Comparison of ENCODE assay signal across 8 cellular contexts in genomic region chr16:89507219-89507833, GRCh38. TPM values are rescaled to one million over a fixed set of nuclear protein-coding genes. Genes with fewer than 3 reads are reported as not detected.
DNase-seq lines count a peak whose midpoint lies in the region; ATAC-seq and TF ChIP-seq lines count a peak whose summit lies in the region.

No MANE protein-coding gene starts in this region.

- ATAC-seq in GM19023 (IDR thresholded peaks at IDR 0.05; ENCODE audit: unreplicated experiment): peak; percentile 6

- TF ChIP-seq CTCF in Loucy (conservative IDR thresholded peaks at IDR 0.05; ENCODE audit: low read length) (no peak), choroid plexus epithelial cell (conservative IDR thresholded peaks at IDR 0.05; ENCODE audit: low read depth, low read length) (no peak)

- H3K9me2 ChIP-seq in Loucy (replicated peaks; ENCODE audit: low read depth, low read length): no peaks in the 10 kb centered on the region

- H3K4me3 ChIP-seq in Loucy (ENCODE audit: low read length, poor library complexity, severe bottlenecking) (peak overlapping the region; percentile 90), choroid plexus epithelial cell (ENCODE audit: low read depth, low read length) (peak overlapping the region; percentile 86), mononuclear cell (ENCODE audit: low read length) (peak overlapping the region; percentile 82)

- H3K79me2 ChIP-seq in Loucy (ENCODE audit: insufficient read depth, low read length): peaks cover 36% of the 10 kb centered on the region

- DNase-seq in choroid plexus epithelial cell (ENCODE audit: low read depth): no peak
- DNase-seq in DMS114 treated with DMSO at 0.1 percent for 48 hours (lab: John Stamatoyannopoulos, UW; ENCODE audit: unreplicated experiment): no peak
- no peak for DNase-seq in stimulated activated CD4-positive, alpha-beta T cell treated with anti-CD3 and anti-CD28 coated beads, Interleukin-2, amount 100 ng/mL, for 48 hours
- no peak for DNase-seq in NK-92 (lab: John Stamatoyannopoulos, UW; ENCODE audit: unreplicated experiment)
- no peak for DNase-seq in glomerular visceral epithelial cell (ENCODE audit: extremely low spot score)

- peak overlapping the region; percentile 83 for H3K4me2 ChIP-seq in Loucy (ENCODE audit: low read depth, low read length, poor library complexity, severe bottlenecking)

- H3K27me3 ChIP-seq in Loucy (ENCODE audit: insufficient read depth, low read length, poor library complexity, severe bottlenecking) (no peaks in the 10 kb centered on the region), mononuclear cell (ENCODE audit: insufficient read depth, low read length) (no peaks in the 10 kb centered on the region)

- H3F3A ChIP-seq in Loucy (ENCODE audit: low read depth): no peaks in the 10 kb centered on the region

- H2AFZ ChIP-seq in Loucy (ENCODE audit: low read length): peak overlapping the region; percentile 70; the same call in 1 of the 2 replicates

- peaks cover 11% of the 10 kb centered on the region for H3K4me1 ChIP-seq in Loucy (ENCODE audit: insufficient read depth, low read length, poor library complexity, severe bottlenecking)
- peaks cover 46% of the 10 kb centered on the region for H3K4me1 ChIP-seq in mononuclear cell (ENCODE audit: insufficient read depth, low read length)

- peak overlapping the region; percentile 84 for H3K9ac ChIP-seq in Loucy (ENCODE audit: low read depth, low read length, poor library complexity, severe bottlenecking)

- H3K36me3 ChIP-seq in Loucy (ENCODE audit: insufficient read depth, low read length): no peaks in the 10 kb centered on the region

- H4K20me1 ChIP-seq in Loucy (ENCODE audit: insufficient read depth, low read length, poor library complexity, severe bottlenecking): peaks cover 6% of the 10 kb centered on the region

- H3K9me3 ChIP-seq in Loucy (ENCODE audit: insufficient read depth, low read depth, low read length): no peaks in the 10 kb centered on the region
- H3K9me3 ChIP-seq in mononuclear cell (ENCODE audit: low read depth, low read length): no peaks in the 10 kb centered on the region

RNA-seq across cellular contexts. Expression of gene SPG7, which starts 0.9 kb away (rescaled TPM):
- total RNA-seq in mononuclear cell: 83.3 TPM

RNA-seq across cellular contexts. Expression of gene ANKRD11, which starts 17.0 kb away (rescaled TPM):
- total RNA-seq in mononuclear cell: 110 TPM

RNA-seq across cellular contexts. Expression of gene RPL13, which starts 53.2 kb away (rescaled TPM):
- 5,060 TPM for total RNA-seq in mononuclear cell
